9 cellular contexts compared by ENCODE assay signal in genomic region chr2:204019572-204020501, GRCh38.
A peak's percentile ranks its signal among the peaks of the same experiment; 100 is the strongest.
DNase-seq lines count a peak whose midpoint lies in the region; ATAC-seq and TF ChIP-seq lines count a peak whose summit lies in the region.
"Had no signal": no experiment of that assay in that cellular context is flagged by ENCODE, and none has a peak within 500 bp of the region (broad histone marks: within the 10 kb centered on the region; RNA-seq: fewer than 3 reads in every experiment).

No MANE protein-coding gene starts in this region.

- intact Hi-C loops in Calu3 (cut with micrococcal nuclease; ENCODE audit: unreplicated experiment): loop anchor here (10.0 kb wide), 2 partner anchors 125 to 235 kb away; no protein-coding TSS in a partner anchor
- intact Hi-C loops in ovary (cut with DNase I): no loop called here
- intact Hi-C loops in transverse colon (cut with DNase I; ENCODE audit: low total_unique reads): no loop called here

- H3K4me1 ChIP-seq in ovary (ENCODE audit: insufficient read depth): peaks cover 3% of the 10 kb centered on the region
- H3K4me1 ChIP-seq in transverse colon: peaks cover 0 to 9% (median under 1%) of the 10 kb centered on the region in 4 donors

- H3K36me3 ChIP-seq in ovary (no peaks in the 10 kb centered on the region), transverse colon (no peaks in the 10 kb centered on the region)

- peak; percentile 76 for ATAC-seq in GM21786 (IDR thresholded peaks at IDR 0.05; ENCODE audit: unreplicated experiment)
- ATAC-seq in HG03135 (IDR thresholded peaks at IDR 0.05; ENCODE audit: unreplicated experiment): no peak

- H3K27me3 ChIP-seq in ovary (no peaks in the 10 kb centered on the region), transverse colon (no peaks in the 10 kb centered on the region)

- H3K9me3 Mint-ChIP-seq in Calu3 (ENCODE audit: low read depth, unreplicated experiment): peaks cover 2% of the 10 kb centered on the region

- CTCF ChIA-PET in Calu3 (lab: Charles Lee): no interaction called here

- no peak overlapping the region for H3K4me3 Mint-ChIP-seq in Calu3 (ENCODE audit: low read depth, unreplicated experiment)
- H3K4me3 Mint-ChIP-seq: naive B cell had no signal

- H3K27ac Mint-ChIP-seq in Calu3 (ENCODE audit: unreplicated experiment): no peak overlapping the region

- in situ Hi-C loops in transverse colon (cut with MboI; ENCODE audit: low pct_ligation_motif_present in 1 of 4, low pct_unique_long_range_greater_than_20kb in 1 of 4, low sequenced_read_pairs in 3 of 4): no loop called here

- peaks cover 41% of the 10 kb centered on the region for H3K27me3 Mint-ChIP-seq in Calu3 (ENCODE audit: unreplicated experiment)

- BruUV-seq in Calu3 (replicated peaks; lab: Mats Ljungman, UMichigan): no TSS peak

- H3K36me3 Mint-ChIP-seq in Calu3 (ENCODE audit: insufficient read depth, unreplicated experiment): no peaks in the 10 kb centered on the region
- H3K36me3 Mint-ChIP-seq: naive B cell had no signal

- H3K27ac ChIP-seq in ovary: no peak overlapping the region
- H3K27ac ChIP-seq in transverse colon: no peak overlapping the region

- WGBS in ovary, 3 donors: 88 to 91% (median 89%) methylated on average over 6 of the region's 6 CpGs
- 69 to 70% methylated on average over 5 to 6 of the region's 6 CpGs for WGBS in transverse colon (ENCODE audit: low coverage in 1 of 2), 2 donors

- no peak for TF ChIP-seq POLR2A in ovary (IDR thresholded peaks at IDR 0.05)
- no peak for TF ChIP-seq POLR2A in transverse colon (IDR thresholded peaks at IDR 0.05)

- TF ChIP-seq CTCF in Calu3 (IDR thresholded peaks at IDR 0.05; ENCODE audit: unreplicated experiment) (no peak), ovary (IDR thresholded peaks at IDR 0.05) (no peak), transverse colon (IDR thresholded peaks at IDR 0.05) (no peak)

- no peak for TF ChIP-seq EP300 in ovary (IDR thresholded peaks at IDR 0.05)
- TF ChIP-seq EP300 in transverse colon (IDR thresholded peaks at IDR 0.05; ENCODE audit: low read depth): no peak

- no peaks in the 10 kb centered on the region for H3K9me3 ChIP-seq in ovary
- H3K9me3 ChIP-seq in transverse colon: no peaks in the 10 kb centered on the region

- no peak overlapping the region for H3K4me3 ChIP-seq in ovary
- no peak overlapping the region for H3K4me3 ChIP-seq in transverse colon

- peak; percentile 7 for DNase-seq in Calu3
- DNase-seq in T-helper 2 cell: peak in 3 of 5 experiments; percentile 5 to 94 (median 41)
- DNase-seq in fibroblast of peridontal ligament (ENCODE audit: extremely low read depth): peak; percentile 3
- no peak for DNase-seq in ovary
- no peak for DNase-seq in transverse colon
- DNase-seq in HuH-7 (ENCODE audit: low spot score): no peak
- DNase-seq: naive B cell had no signal

- H3K4me1 Mint-ChIP-seq in Calu3 (ENCODE audit: low read depth, unreplicated experiment): peaks cover 7% of the 10 kb centered on the region
- H3K4me1 Mint-ChIP-seq: naive B cell had no signal

Comparison
In these comparisons a context has a peak if more than half of its experiments do, and no peak if none do; other contexts are left out.
1. DNase-seq: peak in Calu3 (single experiment), T-helper 2 cell (3 of 5) and fibroblast of peridontal ligament (single experiment); none in ovary (0 of 5), transverse colon (single experiment) and HuH-7 (single experiment).